23 cellular contexts compared by ENCODE assay signal in the genomic region with DNA sequence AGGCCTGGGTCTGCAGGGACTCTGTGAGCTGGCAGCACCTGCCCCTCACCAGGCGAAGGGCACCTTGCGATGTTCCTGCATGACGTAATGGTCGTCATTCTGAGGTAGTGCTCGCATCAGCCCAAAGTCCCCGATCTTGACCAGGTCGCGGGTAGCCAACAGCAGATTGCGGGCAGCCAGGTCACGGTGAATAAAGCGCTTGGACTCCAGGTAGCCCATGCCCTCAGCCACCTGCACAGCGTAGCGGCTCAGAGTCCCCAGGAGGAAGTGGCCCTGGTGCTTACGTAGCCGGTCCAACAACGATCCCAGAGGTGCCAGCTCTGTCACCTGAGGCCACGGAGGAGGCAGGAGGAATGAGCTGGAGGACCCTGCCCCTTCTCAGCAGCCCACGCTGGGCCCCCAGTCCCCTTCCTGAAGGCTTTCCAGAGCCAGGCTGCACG.
"Had no signal": no experiment of that assay in that cellular context is flagged by ENCODE, and none has a peak within 500 bp of the region (broad histone marks: within the 10 kb centered on the region; RNA-seq: fewer than 3 reads in every experiment).

No MANE protein-coding gene starts in this region.

- ATAC-seq: HepG2, Panc1, SK-N-SH treated with all-trans-retinoic acid at 6 μM for 48 hours had no signal

- H3K9me3 ChIP-seq: MG63, SJCRH30 had no signal

- H3K4me3 ChIP-seq: MG63, SJCRH30 had no signal

- H3K27me3 ChIP-seq: MG63, SJCRH30 had no signal

- DNase-seq: IMR-90, Karpas-422, KG1, MG63, NCI-H1092, NCI-H1105 treated with DMSO at 0.1 percent for 48 hours, NCI-H1417 treated with DMSO at 0.1 percent for 48 hours, NCI-H146, NCI-H1694 treated with DMSO at 0.1 percent for 48 hours, NCI-H1930, NCI-H2081, NCI-H2171, NCI-H446, NCI-H510A, NCI-H524 treated with DMSO at 0.1 percent for 48 hours, NCI-H69, NCI-H774, SHP77 treated with DMSO at 0.1 percent for 48 hours, SJCRH30 had no signal

- H3K27ac ChIP-seq: RWPE1, SJCRH30 had no signal
